ENCODE assay signal across 8 cellular contexts in the genomic region with DNA sequence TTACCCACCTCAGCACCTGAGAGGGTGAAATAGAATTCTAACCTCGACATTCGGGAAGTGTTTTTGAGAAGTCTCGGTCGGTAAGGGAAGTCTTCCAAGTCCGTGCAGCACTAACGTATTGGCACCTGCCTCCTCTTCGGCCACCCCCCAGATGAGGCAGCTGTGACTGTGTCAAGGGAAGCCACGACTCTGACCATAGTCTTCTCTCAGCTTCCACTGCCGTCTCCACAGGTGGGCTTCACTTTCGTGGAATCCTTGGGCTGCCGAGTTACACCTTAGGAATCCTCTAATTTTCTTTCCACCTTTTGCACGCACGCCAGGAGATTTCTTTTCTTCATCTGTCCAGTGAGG. TPM values are rescaled to one million over a fixed set of nuclear protein-coding genes. Genes with fewer than 3 reads are reported as not detected.
A peak's percentile ranks its signal among the peaks of the same experiment; 100 is the strongest.
DNase-seq lines count a peak whose midpoint lies in the region; ATAC-seq and TF ChIP-seq lines count a peak whose summit lies in the region.

No MANE protein-coding gene starts in this region.

- peak overlapping the region; percentile 80 for H3K4me3 ChIP-seq in AG04450 (ENCODE audit: low read depth, low read length)
- peak overlapping the region; percentile 87 for H3K4me3 ChIP-seq in HUES48 (ENCODE audit: low read depth, low read length)
- H3K4me3 ChIP-seq in astrocyte of the cerebellum (ENCODE audit: low read depth, low read length) = peak overlapping the region; percentile 78
- H3K4me3 ChIP-seq in kidney epithelial cell (ENCODE audit: low read depth, low read length) = peak overlapping the region; percentile 77

- no peaks in the 10 kb centered on the region; the same call in 1 of the 2 replicates for H3K9me3 ChIP-seq in AG04450 (ENCODE audit: control insufficient read depth, insufficient read depth, low read length)
- H3K9me3 ChIP-seq in HUES48 (ENCODE audit: control insufficient read depth, insufficient read depth, low read length) = no peaks in the 10 kb centered on the region

- in situ Hi-C loops in astrocyte of the cerebellum (cut with HindIII; ENCODE audit: low sequenced_read_pairs) = no loop called here

- POLR2A ChIA-PET in AG04450 (lab: Yijun Ruan, JAX) = interaction anchor here (1.2 kb wide), 1 partner anchor 100 kb away, joined by 4 read pairs; no protein-coding TSS in a partner anchor

- DNase-seq in AG04450 (ENCODE audit: low read depth, low spot score) = no peak
- DNase-seq in astrocyte of the cerebellum (ENCODE audit: low read depth) = no peak
- DNase-seq in kidney epithelial cell (ENCODE audit: low read depth) = no peak
- DNase-seq in substantia nigra (lab: John Stamatoyannopoulos, UW) = peak in 2 of 49 donors; percentile 42 to 44
- no peak for DNase-seq in activated gamma-delta T cell (lab: John Stamatoyannopoulos, UW)
- no peak for DNase-seq in midbrain (lab: John Stamatoyannopoulos, UW)

- peak overlapping the region; percentile 55 for H3K9ac ChIP-seq in HUES48 (ENCODE audit: low read depth, low read length)

- H3K36me3 ChIP-seq in HUES48 (ENCODE audit: control insufficient read depth, insufficient read depth, low read length) = peaks cover 20% of the 10 kb centered on the region
- no peaks in the 10 kb centered on the region for H3K36me3 ChIP-seq in kidney epithelial cell (ENCODE audit: control insufficient read depth, insufficient read depth, low read length)

- no peak; the same call in 1 of the 2 replicates for TF ChIP-seq CTCF in AG04450 (IDR thresholded peaks at IDR 0.05; ENCODE audit: low read depth, low read length)
- no peak for TF ChIP-seq CTCF in astrocyte of the cerebellum (IDR thresholded peaks at IDR 0.05; ENCODE audit: low read depth, low read length, missing control alignments)
- TF ChIP-seq CTCF in kidney epithelial cell (IDR thresholded peaks at IDR 0.05; ENCODE audit: insufficient read depth, low read length, poor library complexity, severe bottlenecking) = no peak

- peak; percentile 8 for ATAC-seq in GM19324 (IDR thresholded peaks at IDR 0.05; ENCODE audit: low FRiP score, unreplicated experiment)

- peaks cover 10% of the 10 kb centered on the region for H3K4me1 ChIP-seq in HUES48 (ENCODE audit: control insufficient read depth, insufficient read depth, low read length)

- CTCF ChIA-PET in AG04450 (lab: Charles Lee) = interaction anchor here (0.7 to 2.6 kb wide), 7 partner anchors 11 to 102 kb away, joined by 3 to 28 read pairs (median 5); no protein-coding TSS in a partner anchor

- H3K27me3 ChIP-seq in AG04450 (ENCODE audit: control insufficient read depth, insufficient read depth, low read length) (no peaks in the 10 kb centered on the region), HUES48 (ENCODE audit: control insufficient read depth, insufficient read depth, low read length) (no peaks in the 10 kb centered on the region), kidney epithelial cell (ENCODE audit: control insufficient read depth, insufficient read depth, low read length) (no peaks in the 10 kb centered on the region)

- no peak overlapping the region for H3K27ac ChIP-seq in AG04450 (ENCODE audit: low read depth, low read length)
- no peak overlapping the region for H3K27ac ChIP-seq in HUES48 (ENCODE audit: low read depth, low read length)
- peak overlapping the region; percentile 86 for H3K27ac ChIP-seq in substantia nigra (ENCODE audit: low read depth, low read length, poor library complexity, severe bottlenecking)

RNA-seq across cellular contexts. Expression of gene CCNDBP1, which starts 0.8 kb away (rescaled TPM):
- polyA plus RNA-seq in AG04450 (2011; rRNA removed) = 43.3 and 54.2 TPM in 2 replicates
- polyA minus RNA-seq in AG04450 (2011; rRNA and poly(A)+ RNA removed) = 17.6 and 21.8 TPM in 2 replicates
- total RNA-seq in kidney epithelial cell = 55.1 and 61.8 TPM in 2 replicates

RNA-seq across cellular contexts. Expression of gene EPB42, which starts 34.8 kb away (rescaled TPM):
- not detected in 2 replicates for polyA plus RNA-seq in AG04450 (2011; rRNA removed)
- polyA minus RNA-seq in AG04450 (2011; rRNA and poly(A)+ RNA removed) = not detected in 2 replicates
- total RNA-seq in kidney epithelial cell = not detected in 2 replicates

RNA-seq across cellular contexts. Expression of gene TMEM62, which starts 52.6 kb away (rescaled TPM):
- polyA plus RNA-seq in AG04450 (2011; rRNA removed) = 4.3 and 4.8 TPM in 2 replicates
- polyA minus RNA-seq in AG04450 (2011; rRNA and poly(A)+ RNA removed) = 2.2 and 3.8 TPM in 2 replicates
- total RNA-seq in kidney epithelial cell = 22.3 and 23.6 TPM in 2 replicates
